Comparison of ENCODE assay signal across 1 cellular context in the genomic region with DNA sequence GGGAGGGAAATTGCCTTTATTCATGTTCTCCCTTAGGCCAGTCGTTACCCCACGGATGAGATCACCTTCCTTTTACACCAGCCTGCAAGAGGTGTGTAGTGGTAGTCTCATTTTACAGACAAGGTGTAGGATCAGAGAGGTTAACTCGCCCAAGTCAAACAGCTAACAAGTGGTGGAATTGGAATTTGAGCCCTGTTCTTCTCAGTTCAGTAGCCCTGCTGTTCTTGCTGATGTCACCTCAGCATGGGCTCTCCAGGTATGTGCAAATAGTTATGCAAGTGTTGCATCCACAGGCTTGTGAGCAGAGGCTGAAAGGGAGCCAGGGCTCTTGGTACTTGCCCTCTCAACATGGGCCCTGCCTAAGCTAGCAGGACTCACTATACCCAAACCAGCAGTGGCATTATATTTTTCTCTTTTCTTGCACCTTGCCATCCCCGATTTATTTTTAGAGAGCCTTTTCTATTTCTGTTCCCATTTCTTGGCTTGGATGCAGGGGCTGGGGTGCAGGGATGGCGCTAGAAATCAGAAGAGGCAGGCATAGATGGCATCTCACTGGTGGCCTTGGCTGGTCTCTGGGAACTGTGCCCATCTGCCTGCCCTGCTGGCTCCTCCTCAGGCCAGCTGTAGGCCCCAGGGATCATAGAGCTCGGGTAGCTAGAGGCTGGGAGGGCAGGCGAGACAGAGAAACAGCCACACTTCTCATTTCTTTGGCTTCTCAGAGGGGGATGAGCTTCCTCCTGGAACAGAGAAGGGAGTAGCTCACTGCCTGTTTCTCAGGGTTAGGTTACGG.
A peak's percentile ranks its signal among the peaks of the same experiment; 100 is the strongest.
TF ChIP-seq lines count a peak whose summit lies in the region.

No MANE protein-coding gene starts in this region.

TF ChIP-seq in HepG2, 621 proteins besides CTCF, POLR2A, EP300 and RAD21 (continued from another document and continues in another):
- TF ChIP-seq, protein P1, sequence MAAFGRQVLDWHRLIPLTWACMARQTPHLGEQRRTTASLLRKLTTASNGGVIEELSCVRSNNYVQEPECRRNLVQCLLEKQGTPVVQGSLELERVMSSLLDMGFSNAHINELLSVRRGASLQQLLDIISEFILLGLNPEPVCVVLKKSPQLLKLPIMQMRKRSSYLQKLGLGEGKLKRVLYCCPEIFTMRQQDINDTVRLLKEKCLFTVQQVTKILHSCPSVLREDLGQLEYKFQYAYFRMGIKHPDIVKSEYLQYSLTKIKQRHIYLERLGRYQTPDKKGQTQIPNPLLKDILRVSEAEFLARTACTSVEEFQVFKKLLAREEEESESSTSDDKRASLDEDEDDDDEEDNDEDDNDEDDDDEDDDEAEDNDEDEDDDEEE (CRISPR knock-in tag; IDR thresholded peaks at IDR 0.05), result no peak
- TF ChIP-seq PCBP2 (optimal IDR thresholded peaks at IDR 0.05; ENCODE audit: low read depth, low read length, poor library complexity, severe bottlenecking) (no peak), ZNF503 (CRISPR knock-in tag; IDR thresholded peaks at IDR 0.05) (no peak), ZMAT3 (CRISPR knock-in tag; conservative IDR thresholded peaks at IDR 0.05) (no peak), MTA3 (CRISPR knock-in tag; IDR thresholded peaks at IDR 0.05) (no peak), ZMYM3 (CRISPR knock-in tag; IDR thresholded peaks at IDR 0.05) (peak; percentile 99), ZNF205 (CRISPR knock-in tag; IDR thresholded peaks at IDR 0.05) (peak; percentile 71; the same call in 1 of the 2 replicates), MED1 (CRISPR knock-in tag; IDR thresholded peaks at IDR 0.05) (peak; percentile 89), KMT2A (CRISPR knock-in tag; IDR thresholded peaks at IDR 0.05) (0 out of 2 replicates have a peak, but pooled peaks have one; percentile 35), ZNF570 (CRISPR knock-in tag; IDR thresholded peaks at IDR 0.05; ENCODE audit: borderline replicate concordance) (no peak), ZSCAN25 (CRISPR knock-in tag; IDR thresholded peaks at IDR 0.05) (no peak), IKZF5 (CRISPR knock-in tag; IDR thresholded peaks at IDR 0.05) (peak; percentile 90), TBL1XR1 (IDR thresholded peaks at IDR 0.05; ENCODE audit: borderline replicate concordance, low read length, partially characterized antibody) (peak; percentile 82), POGZ (CRISPR knock-in tag; IDR thresholded peaks at IDR 0.05) (peak; percentile 64; the same call in 1 of the 2 replicates), KLF13 (CRISPR knock-in tag; IDR thresholded peaks at IDR 0.05) (no peak), ASH2L (IDR thresholded peaks at IDR 0.05; ENCODE audit: insufficient read length, low read depth, low read length) (peak; percentile 50), TGIF2 (CRISPR knock-in tag; IDR thresholded peaks at IDR 0.05) (peak; percentile 90; the same call in 1 of the 2 replicates), RCOR2 (CRISPR knock-in tag; IDR thresholded peaks at IDR 0.05) (peak; percentile 96), SIN3B (IDR thresholded peaks at IDR 0.05; ENCODE audit: low read length) (no peak), NR2F1 (CRISPR knock-in tag; IDR thresholded peaks at IDR 0.05) (peak in 1 of 2 experiments; percentile 11; a peak in 1 of 4 replicates), ZNF678 (CRISPR knock-in tag; IDR thresholded peaks at IDR 0.05) (0 out of 2 replicates have a peak, but pooled peaks have one; percentile 55), ZFP36L1 (CRISPR knock-in tag; IDR thresholded peaks at IDR 0.05) (peak; percentile 70; the same call in 1 of the 2 replicates), POLR2AphosphoS2 (IDR thresholded peaks at IDR 0.05; ENCODE audit: low read depth, low read length) (no peak), ZNF276 (CRISPR knock-in tag; IDR thresholded peaks at IDR 0.05; ENCODE audit: low read depth) (0 out of 2 replicates have a peak, but pooled peaks have one; percentile 68), FOXK1 (CRISPR knock-in tag; IDR thresholded peaks at IDR 0.05; ENCODE audit: borderline replicate concordance, low read depth) (peak; percentile 79; the same call in 1 of the 2 replicates), MAFF (IDR thresholded peaks at IDR 0.05; ENCODE audit: low read depth, low read length) (peak; percentile 72), STAT5B (CRISPR knock-in tag; IDR thresholded peaks at IDR 0.05) (no peak), U2AF1 (optimal IDR thresholded peaks at IDR 0.05; ENCODE audit: low read depth, low read length) (no peak), HOXA3 (CRISPR knock-in tag; IDR thresholded peaks at IDR 0.05) (peak; percentile 95), RBM39 (IDR thresholded peaks at IDR 0.05; ENCODE audit: low read depth, low read length, poor library complexity, severe bottlenecking) (no peak), CSRNP1 (CRISPR knock-in tag; IDR thresholded peaks at IDR 0.05) (no peak), ZNF382 (CRISPR knock-in tag; IDR thresholded peaks at IDR 0.05; ENCODE audit: borderline replicate concordance) (no peak), ZKSCAN8 (CRISPR knock-in tag; IDR thresholded peaks at IDR 0.05; ENCODE audit: borderline replicate concordance) (peak; percentile 82), ATF6 (CRISPR knock-in tag; conservative IDR thresholded peaks at IDR 0.05) (no peak), CEBPG (CRISPR knock-in tag; IDR thresholded peaks at IDR 0.05) (peak; percentile 99)
- TF ChIP-seq, protein P2, sequence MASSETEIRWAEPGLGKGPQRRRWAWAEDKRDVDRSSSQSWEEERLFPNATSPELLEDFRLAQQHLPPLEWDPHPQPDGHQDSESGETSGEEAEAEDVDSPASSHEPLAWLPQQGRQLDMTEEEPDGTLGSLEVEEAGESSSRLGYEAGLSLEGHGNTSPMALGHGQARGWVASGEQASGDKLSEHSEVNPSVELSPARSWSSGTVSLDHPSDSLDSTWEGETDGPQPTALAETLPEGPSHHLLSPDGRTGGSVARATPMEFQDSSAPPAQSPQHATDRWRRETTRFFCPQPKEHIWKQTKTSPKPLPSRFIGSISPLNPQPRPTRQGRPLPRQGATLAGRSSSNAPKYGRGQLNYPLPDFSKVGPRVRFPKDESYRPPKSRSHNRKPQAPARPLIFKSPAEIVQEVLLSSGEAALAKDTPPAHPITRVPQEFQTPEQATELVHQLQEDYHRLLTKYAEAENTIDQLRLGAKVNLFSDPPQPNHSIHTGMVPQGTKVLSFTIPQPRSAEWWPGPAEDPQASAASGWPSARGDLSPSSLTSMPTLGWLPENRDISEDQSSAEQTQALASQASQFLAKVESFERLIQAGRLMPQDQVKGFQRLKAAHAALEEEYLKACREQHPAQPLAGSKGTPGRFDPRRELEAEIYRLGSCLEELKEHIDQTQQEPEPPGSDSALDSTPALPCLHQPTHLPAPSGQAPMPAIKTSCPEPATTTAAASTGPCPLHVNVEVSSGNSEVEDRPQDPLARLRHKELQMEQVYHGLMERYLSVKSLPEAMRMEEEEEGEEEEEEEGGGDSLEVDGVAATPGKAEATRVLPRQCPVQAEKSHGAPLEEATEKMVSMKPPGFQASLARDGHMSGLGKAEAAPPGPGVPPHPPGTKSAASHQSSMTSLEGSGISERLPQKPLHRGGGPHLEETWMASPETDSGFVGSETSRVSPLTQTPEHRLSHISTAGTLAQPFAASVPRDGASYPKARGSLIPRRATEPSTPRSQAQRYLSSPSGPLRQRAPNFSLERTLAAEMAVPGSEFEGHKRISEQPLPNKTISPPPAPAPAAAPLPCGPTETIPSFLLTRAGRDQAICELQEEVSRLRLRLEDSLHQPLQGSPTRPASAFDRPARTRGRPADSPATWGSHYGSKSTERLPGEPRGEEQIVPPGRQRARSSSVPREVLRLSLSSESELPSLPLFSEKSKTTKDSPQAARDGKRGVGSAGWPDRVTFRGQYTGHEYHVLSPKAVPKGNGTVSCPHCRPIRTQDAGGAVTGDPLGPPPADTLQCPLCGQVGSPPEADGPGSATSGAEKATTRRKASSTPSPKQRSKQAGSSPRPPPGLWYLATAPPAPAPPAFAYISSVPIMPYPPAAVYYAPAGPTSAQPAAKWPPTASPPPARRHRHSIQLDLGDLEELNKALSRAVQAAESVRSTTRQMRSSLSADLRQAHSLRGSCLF (CRISPR knock-in tag; IDR thresholded peaks at IDR 0.05; ENCODE audit: borderline replicate concordance), result no peak
- TF ChIP-seq, protein P3, sequence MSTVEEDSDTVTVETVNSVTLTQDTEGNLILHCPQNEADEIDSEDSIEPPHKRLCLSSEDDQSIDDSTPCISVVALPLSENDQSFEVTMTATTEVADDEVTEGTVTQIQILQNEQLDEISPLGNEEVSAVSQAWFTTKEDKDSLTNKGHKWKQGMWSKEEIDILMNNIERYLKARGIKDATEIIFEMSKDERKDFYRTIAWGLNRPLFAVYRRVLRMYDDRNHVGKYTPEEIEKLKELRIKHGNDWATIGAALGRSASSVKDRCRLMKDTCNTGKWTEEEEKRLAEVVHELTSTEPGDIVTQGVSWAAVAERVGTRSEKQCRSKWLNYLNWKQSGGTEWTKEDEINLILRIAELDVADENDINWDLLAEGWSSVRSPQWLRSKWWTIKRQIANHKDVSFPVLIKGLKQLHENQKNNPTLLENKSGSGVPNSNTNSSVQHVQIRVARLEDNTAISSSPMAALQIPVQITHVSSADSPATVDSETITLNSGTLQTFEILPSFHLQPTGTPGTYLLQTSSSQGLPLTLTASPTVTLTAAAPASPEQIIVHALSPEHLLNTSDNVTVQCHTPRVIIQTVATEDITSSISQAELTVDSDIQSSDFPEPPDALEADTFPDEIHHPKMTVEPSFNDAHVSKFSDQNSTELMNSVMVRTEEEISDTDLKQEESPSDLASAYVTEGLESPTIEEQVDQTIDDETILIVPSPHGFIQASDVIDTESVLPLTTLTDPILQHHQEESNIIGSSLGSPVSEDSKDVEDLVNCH (CRISPR knock-in tag; IDR thresholded peaks at IDR 0.05), result no peak
- TF ChIP-seq, protein P4, sequence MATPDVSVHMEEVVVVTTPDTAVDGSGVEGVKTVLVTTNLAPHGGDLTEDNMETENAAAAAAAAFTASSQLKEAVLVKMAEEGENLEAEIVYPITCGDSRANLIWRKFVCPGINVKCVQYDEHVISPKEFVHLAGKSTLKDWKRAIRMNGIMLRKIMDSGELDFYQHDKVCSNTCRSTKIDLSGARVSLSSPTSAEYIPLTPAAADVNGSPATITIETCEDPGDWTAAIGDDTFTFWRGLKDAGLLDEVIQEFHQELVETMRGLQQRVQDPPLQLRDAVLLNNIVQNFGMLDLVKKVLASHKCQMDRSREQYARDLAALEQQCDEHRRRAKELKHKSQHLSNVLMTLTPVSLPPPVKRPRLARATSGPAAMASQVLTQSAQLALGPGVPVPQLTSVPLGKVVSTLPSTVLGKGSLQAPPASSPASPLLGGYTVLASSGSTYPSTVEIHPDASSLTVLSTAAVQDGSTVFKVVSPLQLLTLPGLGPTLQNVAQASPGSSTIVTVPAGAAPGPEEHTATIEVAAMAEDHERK (CRISPR knock-in tag; IDR thresholded peaks at IDR 0.05; ENCODE audit: low read depth), result no peak
